Comparison of ENCODE assay signal across 28 cellular contexts in genomic region chr16:6375471-6376075, GRCh38.
A peak's percentile ranks its signal among the peaks of the same experiment; 100 is the strongest.
DNase-seq lines count a peak whose midpoint lies in the region; ATAC-seq and TF ChIP-seq lines count a peak whose summit lies in the region.
"Had no signal": no experiment of that assay in that cellular context is flagged by ENCODE, and none has a peak within 500 bp of the region (broad histone marks: within the 10 kb centered on the region; RNA-seq: fewer than 3 reads in every experiment).

No MANE protein-coding gene starts in this region.

- 0 out of 2 replicates have a peak overlapping the region, but pooled peaks have one; percentile 46 for H3K4me2 ChIP-seq in GM23338

- no peaks in the 10 kb centered on the region for H3F3A ChIP-seq in GM23338 (replicated peaks; ENCODE audit: low read depth)

- ATAC-seq in GM23338 (peak; percentile 56), HG02884 (IDR thresholded peaks at IDR 0.05; ENCODE audit: unreplicated experiment) (no peak)
- ATAC-seq in stimulated activated naive CD8-positive, alpha-beta T cell treated with anti-CD3 and anti-CD28 coated beads, Interleukin-15, Interleukin-2, amounts not matched to agents 100 U/mL and 50 U/mL, for 24 hours = no peak
- ATAC-seq: activated T-cell treated with anti-CD3 and anti-CD28 coated beads, Interleukin-2, amount 50 U/mL, for 4 hours; effector memory CD8-positive, alpha-beta T cell; gastroesophageal sphincter; GM12878; stimulated activated naive B cell treated with anti-CD40 and anti-IgM and Interleukin-4, amounts not matched to agents 10 μg/mL and 1 μg/mL and 100 μg/mL, for 72 hours had no signal

- no peaks in the 10 kb centered on the region for H3K9me2 ChIP-seq in GM23338 (ENCODE audit: insufficient read depth)

- no peaks in the 10 kb centered on the region for H3K36me3 Mint-ChIP-seq in GM23338 (ENCODE audit: low read depth)
- H3K36me3 Mint-ChIP-seq in brain = no peaks in the 10 kb centered on the region
- H3K36me3 Mint-ChIP-seq in nephron (ENCODE audit: low read depth) = no peaks in the 10 kb centered on the region
- H3K36me3 Mint-ChIP-seq: activated naive CD4-positive, alpha-beta T cell treated with anti-CD3 and anti-CD28 coated beads, Interleukin-2, amount 50 U/mL, for 24 hours; CD4-positive, CD25-positive, alpha-beta regulatory T cell; stimulated activated naive B cell treated with anti-CD40 and anti-IgM and Interleukin-4, amounts not matched to agents 10 μg/mL and 1 μg/mL and 100 μg/mL, for 72 hours had no signal

- no peaks in the 10 kb centered on the region for H4K20me1 ChIP-seq in GM23338 (replicated peaks; ENCODE audit: insufficient read depth)

- H3K79me2 ChIP-seq in GM23338 (replicated peaks; ENCODE audit: insufficient read depth) = no peaks in the 10 kb centered on the region

- no peak overlapping the region for H3K27ac ChIP-seq in GM23338 (ENCODE audit: low read depth)
- H3K27ac ChIP-seq: colonic mucosa, esophagus squamous epithelium, gastroesophageal sphincter, neutrophil, skin epidermis, testis had no signal

- H3K4me1 ChIP-seq in GM23338 (ENCODE audit: insufficient read depth) = peaks cover 20% of the 10 kb centered on the region
- H3K4me1 ChIP-seq: colonic mucosa, esophagus squamous epithelium, gastroesophageal sphincter, testis had no signal

- no peak for DNase-seq in GM23338 (ENCODE audit: low spot score)
- peak; percentile 94 for DNase-seq in NCI-H748 (lab: John Stamatoyannopoulos, UW; ENCODE audit: unreplicated experiment)
- no peak for DNase-seq in COR-L47 (lab: John Stamatoyannopoulos, UW)
- DNase-seq in stimulated activated naive CD8-positive, alpha-beta T cell treated with anti-CD3 and anti-CD28 coated beads, Interleukin-15, Interleukin-2, amounts not matched to agents 100 U/mL and 50 U/mL, for 24 hours = no peak
- DNase-seq: activated CD8-positive, alpha-beta memory T cell treated with anti-CD3 and anti-CD28 coated beads for 24 hours; activated T-cell treated with anti-CD3 and anti-CD28 coated beads, Interleukin-2, amount 50 U/mL, for 4 hours; aorta; CD4-positive, CD25-positive, alpha-beta regulatory T cell; colonic mucosa; DMS53; effector memory CD8-positive, alpha-beta T cell; esophagus squamous epithelium; HFFc6; MV-4-11; NCI-H526; OCI-M1; Right ventricle myocardium superior; stimulated activated naive B cell treated with anti-CD40 and anti-IgM and Interleukin-4, amounts not matched to agents 10 μg/mL and 1 μg/mL and 100 μg/mL, for 72 hours; testis had no signal

- no peak overlapping the region for H3K4me3 ChIP-seq in GM23338
- H3K4me3 ChIP-seq: colonic mucosa, esophagus squamous epithelium, gastroesophageal sphincter, GM12878, lung, skin epidermis, testis had no signal

- H3K36me3 ChIP-seq in GM23338 (ENCODE audit: insufficient read depth) = no peaks in the 10 kb centered on the region
- H3K36me3 ChIP-seq: colonic mucosa, esophagus squamous epithelium, gastroesophageal sphincter, neutrophil had no signal

- TF ChIP-seq CTCF in GM23338 (conservative IDR thresholded peaks at IDR 0.05; ENCODE audit: low read depth in 2 of 2) = no peak
- no peak for TF ChIP-seq CTCF in brain (conservative IDR thresholded peaks at IDR 0.05)
- TF ChIP-seq CTCF in nephron (IDR thresholded peaks at IDR 0.05; ENCODE audit: unreplicated experiment in 3 of 3) = no peak

- no peaks in the 10 kb centered on the region for H3K27me3 ChIP-seq in GM23338 (ENCODE audit: insufficient read depth)
- H3K27me3 ChIP-seq: colonic mucosa, esophagus squamous epithelium, gastroesophageal sphincter, neutrophil, testis had no signal

- H3K9me3 Mint-ChIP-seq in GM23338 = no peaks in the 10 kb centered on the region
- no peaks in the 10 kb centered on the region for H3K9me3 Mint-ChIP-seq in brain
- no peaks in the 10 kb centered on the region for H3K9me3 Mint-ChIP-seq in nephron
- H3K9me3 Mint-ChIP-seq: activated naive CD4-positive, alpha-beta T cell treated with anti-CD3 and anti-CD28 coated beads, Interleukin-2, amount 50 U/mL, for 24 hours; activated T-cell treated with anti-CD3 and anti-CD28 coated beads, Interleukin-2, amount 50 U/mL, for 4 hours; effector memory CD8-positive, alpha-beta T cell; stimulated activated naive B cell treated with anti-CD40 and anti-IgM and Interleukin-4, amounts not matched to agents 10 μg/mL and 1 μg/mL and 100 μg/mL, for 72 hours had no signal

- H3K27ac Mint-ChIP-seq in GM23338 (no peak overlapping the region; the same call in 1 of the 2 replicates), brain (peak overlapping the region; percentile 10 to 85 (median 73)), nephron (no peak overlapping the region)
- H3K27ac Mint-ChIP-seq: activated naive CD4-positive, alpha-beta T cell treated with anti-CD3 and anti-CD28 coated beads, Interleukin-2, amount 50 U/mL, for 24 hours; effector memory CD8-positive, alpha-beta T cell; HFFc6; stimulated activated naive B cell treated with anti-CD40 and anti-IgM and Interleukin-4, amounts not matched to agents 10 μg/mL and 1 μg/mL and 100 μg/mL, for 72 hours had no signal

- H3K4me3 Mint-ChIP-seq in GM23338 = no peak overlapping the region
- H3K4me3 Mint-ChIP-seq in brain = peak overlapping the region in 4 of 5 experiments; percentile 9 to 61 (median 48)
- peak overlapping the region in 2 of 3 experiments; percentile 5 to 9 for H3K4me3 Mint-ChIP-seq in nephron
- H3K4me3 Mint-ChIP-seq: activated naive CD4-positive, alpha-beta T cell treated with anti-CD3 and anti-CD28 coated beads, Interleukin-2, amount 50 U/mL, for 24 hours; activated T-cell treated with anti-CD3 and anti-CD28 coated beads, Interleukin-2, amount 50 U/mL, for 4 hours; CD4-positive, CD25-positive, alpha-beta regulatory T cell; effector memory CD8-positive, alpha-beta T cell; HFFc6; stimulated activated naive B cell treated with anti-CD40 and anti-IgM and Interleukin-4, amounts not matched to agents 10 μg/mL and 1 μg/mL and 100 μg/mL, for 72 hours had no signal

- H3K27me3 Mint-ChIP-seq in GM23338 (ENCODE audit: insufficient read depth, low read depth, poor library complexity) (peaks cover 2% of the 10 kb centered on the region), brain (no peaks in the 10 kb centered on the region), nephron (ENCODE audit: low read depth) (no peaks in the 10 kb centered on the region)
- H3K27me3 Mint-ChIP-seq: activated naive CD4-positive, alpha-beta T cell treated with anti-CD3 and anti-CD28 coated beads, Interleukin-2, amount 50 U/mL, for 24 hours; CD4-positive, CD25-positive, alpha-beta regulatory T cell; effector memory CD8-positive, alpha-beta T cell; stimulated activated naive B cell treated with anti-CD40 and anti-IgM and Interleukin-4, amounts not matched to agents 10 μg/mL and 1 μg/mL and 100 μg/mL, for 72 hours had no signal

- no peak overlapping the region for H2AFZ ChIP-seq in GM23338

- peaks cover 26% of the 10 kb centered on the region for H3K4me1 Mint-ChIP-seq in GM23338
- H3K4me1 Mint-ChIP-seq in brain = no peaks in the 10 kb centered on the region
- H3K4me1 Mint-ChIP-seq in nephron = peaks cover 8% of the 10 kb centered on the region
- H3K4me1 Mint-ChIP-seq: activated naive CD4-positive, alpha-beta T cell treated with anti-CD3 and anti-CD28 coated beads, Interleukin-2, amount 50 U/mL, for 24 hours; CD4-positive, CD25-positive, alpha-beta regulatory T cell; stimulated activated naive B cell treated with anti-CD40 and anti-IgM and Interleukin-4, amounts not matched to agents 10 μg/mL and 1 μg/mL and 100 μg/mL, for 72 hours had no signal

TF ChIP-seq in GM23338, 12 proteins besides CTCF, POLR2A, EP300 and RAD21:
- no peak for TF ChIP-seq NANOG (IDR thresholded peaks at IDR 0.05; ENCODE audit: borderline replicate concordance)
- no peak for TF ChIP-seq ETS1 (IDR thresholded peaks at IDR 0.05)
- TF ChIP-seq POLR2AphosphoS5 (IDR thresholded peaks at IDR 0.05; ENCODE audit: low read depth) = no peak
- no peak for TF ChIP-seq CREB1 (CRISPR knock-in tag; IDR thresholded peaks at IDR 0.05; ENCODE audit: low read depth)
- no peak for TF ChIP-seq JUNB (IDR thresholded peaks at IDR 0.05; ENCODE audit: unreplicated experiment)
- TF ChIP-seq REST (IDR thresholded peaks at IDR 0.05; ENCODE audit: unreplicated experiment) = no peak
- TF ChIP-seq ZNF114 (CRISPR knock-in tag; IDR thresholded peaks at IDR 0.05) = no peak
- TF ChIP-seq ZNF331 (CRISPR knock-in tag; IDR thresholded peaks at IDR 0.05; ENCODE audit: low read depth) = no peak
- TF ChIP-seq EZH2phosphoT487 (IDR thresholded peaks at IDR 0.05; ENCODE audit: unreplicated experiment) = no peak
TF ChIP-seq in GM23338: peak in this region for 0.

Comparison
In these comparisons a context has a peak if more than half of its experiments do, and no peak if none do; other contexts are left out.
1. H3K27ac Mint-ChIP-seq: peak in brain (5 of 5); none in GM23338 (single experiment) and nephron (0 of 3).